Comparison of ENCODE assay signal across 18 cellular contexts in genomic region chr4:84474107-84474506, GRCh38. TPM values are rescaled to one million over a fixed set of nuclear protein-coding genes. Genes with fewer than 3 reads are reported as not detected.
DNase-seq lines count a peak whose midpoint lies in the region; ATAC-seq and TF ChIP-seq lines count a peak whose summit lies in the region.
"Had no signal": no experiment of that assay in that cellular context is flagged by ENCODE, and none has a peak within 500 bp of the region (broad histone marks: within the 10 kb centered on the region; RNA-seq: fewer than 3 reads in every experiment).

No MANE protein-coding gene starts in this region.

- H3K9me3 ChIP-seq in mucosa of descending colon: no peaks in the 10 kb centered on the region
- H3K9me3 ChIP-seq: A549, HAP-1 had no signal

- ATAC-seq in mucosa of descending colon (peak; percentile 31), GM21381 (IDR thresholded peaks at IDR 0.05; ENCODE audit: unreplicated experiment) (no peak)
- ATAC-seq: A549 had no signal

- TF ChIP-seq CTCF in VCaP (conservative IDR thresholded peaks at IDR 0.05) (no peak), mucosa of descending colon (IDR thresholded peaks at IDR 0.05) (no peak)

- peak overlapping the region; percentile 31; the same call in 1 of the 2 replicates for H3K27ac ChIP-seq in VCaP
- H3K27ac ChIP-seq: A549 had no signal

- DNase-seq in NCI-H748 (lab: John Stamatoyannopoulos, UW; ENCODE audit: unreplicated experiment) (peak; percentile 40), NCI-H748 treated with DMSO at 0.1 percent for 48 hours (lab: John Stamatoyannopoulos, UW) (no peak), mucosa of descending colon (no peak), ACHN (no peak)
- DNase-seq: 8988T; C1 segment of cervical spinal cord; Calu3; CD4-positive, alpha-beta memory T cell; COR-L47; DMS53; DMS79 treated with DMSO at 0.1 percent for 48 hours; GF-D8; GOT3 had no signal

- no peaks in the 10 kb centered on the region for H3K36me3 ChIP-seq in mucosa of descending colon (ENCODE audit: low read depth)
- H3K36me3 ChIP-seq: HAP-1 had no signal

- H3K4me3 ChIP-seq in mucosa of descending colon: no peak overlapping the region
- H3K4me3 ChIP-seq: A549, HAP-1 had no signal

- H3K4me1 ChIP-seq in mucosa of descending colon (ENCODE audit: low read depth): no peaks in the 10 kb centered on the region
- H3K4me1 ChIP-seq: A549 had no signal

- intact Hi-C loops in mucosa of descending colon (cut with DNase I, micrococcal nuclease): no loop called here

- in situ Hi-C loops in ACHN (cut with HindIII; ENCODE audit: low pct_ligation_motif_present, low pct_unique_long_range_greater_than_20kb, low sequenced_read_pairs): no loop called here

RNA-seq across cellular contexts. Expression of gene NKX6-1, which starts 25.0 kb away (rescaled TPM):
- total RNA-seq in mucosa of descending colon: not detected
- total RNA-seq: CD4-positive, alpha-beta memory T cell; G401 had no signal
